In genomic region chr4:145034727-145035211, GRCh38 we compare ENCODE assay signal across 12 cellular contexts.
DNase-seq lines count a peak whose midpoint lies in the region; ATAC-seq and TF ChIP-seq lines count a peak whose summit lies in the region.
"Had no signal": no experiment of that assay in that cellular context is flagged by ENCODE, and none has a peak within 500 bp of the region (broad histone marks: within the 10 kb centered on the region; RNA-seq: fewer than 3 reads in every experiment).

No MANE protein-coding gene starts in this region.

- H3K27ac ChIP-seq in neutrophil (peak overlapping the region; percentile 55), PC-3 (ENCODE audit: low read length) (no peak overlapping the region)
- H3K27ac ChIP-seq: gastroesophageal sphincter, stomach had no signal

- DNase-seq in D341Med (ENCODE audit: low spot score) (peak; percentile 33), NCI-H524 treated with DMSO at 0.1 percent for 48 hours (lab: John Stamatoyannopoulos, UW) (peak; percentile 50), epithelial cell of esophagus (ENCODE audit: low read depth) (peak; percentile 85), OCI-M2 (lab: John Stamatoyannopoulos, UW; ENCODE audit: unreplicated experiment) (no peak), PC-3 (no peak)
- DNase-seq: activated CD8-positive, alpha-beta T cell treated with anti-CD3 and anti-CD28 coated beads, Interleukin-2, amount 10 ng/mL, durations not matched to agents 7 days and 5 days; stomach; T-helper 17 cell had no signal

- H3K4me3 ChIP-seq in epithelial cell of esophagus (ENCODE audit: low read length) (no peak overlapping the region), neutrophil (ENCODE audit: low read depth in 1 of 2, low read length in 1 of 2) (no peak overlapping the region), PC-3 (ENCODE audit: low read length) (no peak overlapping the region)
- H3K4me3 ChIP-seq: gastroesophageal sphincter, stomach had no signal

- no peaks in the 10 kb centered on the region for H4K20me1 ChIP-seq in PC-3 (ENCODE audit: low read length)

- H3K9ac ChIP-seq in PC-3 (ENCODE audit: low read length), result no peak overlapping the region

- H3K27me3 ChIP-seq in neutrophil (no peaks in the 10 kb centered on the region), PC-3 (ENCODE audit: low read length) (no peaks in the 10 kb centered on the region)
- H3K27me3 ChIP-seq: gastroesophageal sphincter, stomach had no signal

- H3K79me2 ChIP-seq in PC-3 (ENCODE audit: low read length), result no peaks in the 10 kb centered on the region

- no peaks in the 10 kb centered on the region for H3K9me2 ChIP-seq in PC-3 (replicated peaks; ENCODE audit: low read length)

- peaks cover 9% of the 10 kb centered on the region for H3K36me3 ChIP-seq in neutrophil
- peaks cover 15% of the 10 kb centered on the region for H3K36me3 ChIP-seq in PC-3 (ENCODE audit: low read depth, low read length)

- H3K9me3 ChIP-seq in neutrophil (no peaks in the 10 kb centered on the region), PC-3 (ENCODE audit: low read length) (no peaks in the 10 kb centered on the region)
- H3K9me3 ChIP-seq: gastroesophageal sphincter, stomach had no signal

- no peak overlapping the region for H2AFZ ChIP-seq in PC-3 (ENCODE audit: low read length)

- H3K4me2 ChIP-seq in PC-3 (ENCODE audit: low read length), result no peak overlapping the region

- ATAC-seq in GM19351 (IDR thresholded peaks at IDR 0.05; ENCODE audit: unreplicated experiment), result no peak
- ATAC-seq in PC-3, result no peak
- no peak for ATAC-seq in HG02885 (IDR thresholded peaks at IDR 0.05; ENCODE audit: poor library complexity, unreplicated experiment)
- ATAC-seq: activated CD8-positive, alpha-beta T cell treated with anti-CD3 and anti-CD28 coated beads, Interleukin-2, amount 10 ng/mL, durations not matched to agents 7 days and 5 days; T-helper 17 cell had no signal

- TF ChIP-seq CTCF in epithelial cell of esophagus (IDR thresholded peaks at IDR 0.05; ENCODE audit: insufficient read depth, low read depth, low read length, missing control alignments) (no peak), neutrophil (IDR thresholded peaks at IDR 0.05) (no peak), PC-3 (conservative IDR thresholded peaks at IDR 0.05; ENCODE audit: low read depth, low read length) (no peak)

- no peaks in the 10 kb centered on the region for H3F3A ChIP-seq in PC-3 (ENCODE audit: low read length, unreplicated experiment)

- BruUV-seq in PC-3 (replicated peaks; lab: Mats Ljungman, UMichigan), result no TSS peak

- intact Hi-C loops in PC-3 (cut with micrococcal nuclease), result loop anchor here (10.0 kb wide), 1 partner anchor 250 kb away; no protein-coding TSS in a partner anchor

- POLR2A ChIA-PET in PC-3 (lab: Charles Lee; ENCODE audit: unreplicated experiment), result no interaction called here

- CTCF ChIA-PET in PC-3 (lab: Charles Lee), result no interaction called here

- H3K4me1 ChIP-seq in neutrophil (ENCODE audit: control insufficient read depth in 1 of 2, insufficient read depth in 1 of 2, low read depth in 1 of 2, low read length in 1 of 2), result peaks cover 32 to 40% of the 10 kb centered on the region in 2 experiments
- 0 out of 2 replicates have a peak, but pooled peaks cover 6% of the 10 kb centered on the region for H3K4me1 ChIP-seq in PC-3 (ENCODE audit: insufficient read depth, low read length)
- H3K4me1 ChIP-seq: gastroesophageal sphincter, stomach had no signal

Comparison
In these comparisons a context has a peak if more than half of its experiments do, and no peak if none do; other contexts are left out.
1. DNase-seq: peak in D341Med (single experiment), NCI-H524 treated with DMSO at 0.1 percent for 48 hours (single experiment) and epithelial cell of esophagus (single experiment); none in OCI-M2 (single experiment) and PC-3 (single experiment).